In the genomic region with DNA sequence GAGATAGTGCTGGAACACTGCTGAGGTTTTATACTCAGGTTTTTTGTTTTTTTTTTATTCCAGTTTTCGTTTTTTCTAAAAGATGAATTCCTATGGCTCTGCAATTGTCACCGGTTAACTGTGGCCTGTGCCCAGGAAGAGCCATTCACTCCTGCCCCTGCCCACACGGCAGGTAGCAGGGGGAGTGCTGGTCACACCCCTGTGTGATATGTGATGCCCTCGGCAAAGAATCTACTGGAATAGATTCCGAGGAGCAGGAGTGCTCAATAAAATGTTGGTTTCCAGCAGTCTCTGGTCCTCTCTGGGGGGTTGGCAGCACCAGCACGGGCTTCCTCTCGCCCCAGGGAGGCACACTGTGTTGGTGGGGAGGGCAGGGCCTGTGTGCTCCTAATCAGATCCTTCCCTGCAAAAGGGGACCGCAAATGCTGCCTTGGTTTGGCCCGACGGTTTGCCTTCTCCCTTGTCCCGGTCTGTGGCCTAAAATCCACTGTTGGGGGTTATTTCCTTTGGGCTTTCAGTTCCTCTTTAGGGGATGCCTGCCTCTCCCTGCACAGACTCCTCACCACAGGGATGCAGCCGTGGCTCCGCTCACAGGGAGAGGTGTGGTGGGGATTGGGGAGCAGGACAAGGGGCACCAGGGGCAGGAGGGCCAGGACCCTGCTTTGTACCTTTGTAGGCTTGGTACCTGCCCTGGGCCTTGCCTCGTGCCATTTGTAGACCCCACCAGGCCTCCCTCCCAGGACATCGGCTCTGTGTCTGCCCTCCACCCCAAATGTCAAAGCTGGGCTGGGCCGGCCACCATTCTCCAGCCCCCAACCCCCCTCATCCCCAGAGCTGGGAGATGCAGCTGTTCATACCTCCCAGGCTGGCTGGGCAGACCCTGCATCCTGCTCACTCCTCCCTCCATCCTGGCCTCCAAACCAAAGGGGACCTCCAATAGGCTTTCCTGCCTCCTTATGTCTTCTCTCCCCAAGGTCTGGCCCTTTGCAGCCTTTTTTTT, we compare ENCODE assay signal across 16 cellular contexts. TPM values are rescaled to one million over a fixed set of nuclear protein-coding genes. Genes with fewer than 3 reads are reported as not detected.
DNase-seq lines count a peak whose midpoint lies in the region; ATAC-seq and TF ChIP-seq lines count a peak whose summit lies in the region.
"Had no signal": no experiment of that assay in that cellular context is flagged by ENCODE, and none has a peak within 500 bp of the region (broad histone marks: within the 10 kb centered on the region; RNA-seq: fewer than 3 reads in every experiment).

No MANE protein-coding gene starts in this region.

- DNase-seq in NCI-H1417 (lab: John Stamatoyannopoulos, UW) (peak; percentile 43 to 84 (median 57)), NCI-H1417 treated with DMSO at 0.1 percent for 48 hours (lab: John Stamatoyannopoulos, UW) (no peak), NCI-H2029 treated with DMSO at 0.1 percent for 48 hours (lab: John Stamatoyannopoulos, UW) (peak; percentile 46), RWPE1 (ENCODE audit: low spot score) (no peak), osteoblast (ENCODE audit: insufficient read length, low spot score, missing footprints) (peak; percentile 72), NCI-H524 (lab: John Stamatoyannopoulos, UW) (no peak), dedifferentiated amniotic fluid mesenchymal stem cell (ENCODE audit: extremely low spot score) (no peak)
- DNase-seq: 8988T; activated CD8-positive, alpha-beta T cell treated with anti-CD3 and anti-CD28 coated beads, Interleukin-2, amount 10 ng/mL, durations not matched to agents 7 days and 5 days; activated effector memory CD4-positive, alpha-beta T cell treated with Interleukin-2 at 50 U/mL for 16 hours; effector CD8-positive, alpha-beta T cell; NCI-H1694; occipital lobe; substantia nigra; T1000 had no signal

- POLR2A ChIA-PET in RWPE1 (lab: Yijun Ruan, JAX; ENCODE audit: low non-redundant PET): no interaction called here

- H3K27ac ChIP-seq in RWPE1 (peak overlapping the region; percentile 43), osteoblast (ENCODE audit: low read depth, low read length) (no peak overlapping the region)

- no peaks in the 10 kb centered on the region for H3K27me3 ChIP-seq in osteoblast (ENCODE audit: insufficient read depth, low read length)

- H2AFZ ChIP-seq in osteoblast (ENCODE audit: low read length): no peak overlapping the region

- no peak overlapping the region for H3K4me2 ChIP-seq in osteoblast (ENCODE audit: insufficient read depth, low read length)

- no peak for TF ChIP-seq CTCF in RWPE1 (conservative IDR thresholded peaks at IDR 0.05; ENCODE audit: low read depth)
- TF ChIP-seq CTCF in osteoblast (IDR thresholded peaks at IDR 0.05; ENCODE audit: extremely low read depth, low read depth, low read length): no peak

- ATAC-seq in GM19328 (IDR thresholded peaks at IDR 0.05; ENCODE audit: unreplicated experiment): no peak
- ATAC-seq: activated CD8-positive, alpha-beta T cell treated with anti-CD3 and anti-CD28 coated beads, Interleukin-2, amount 10 ng/mL, durations not matched to agents 7 days and 5 days had no signal

- H3K4me1 ChIP-seq in osteoblast (ENCODE audit: insufficient read depth, low read length): peaks cover 9% of the 10 kb centered on the region

- H3K36me3 ChIP-seq in osteoblast (ENCODE audit: insufficient read depth, low read length): peaks cover 15% of the 10 kb centered on the region

- H3K4me3 ChIP-seq in osteoblast (ENCODE audit: insufficient read depth, low read length): no peak overlapping the region

- no peaks in the 10 kb centered on the region for H3K9me3 ChIP-seq in osteoblast (ENCODE audit: low read depth, low read length)

- CTCF ChIA-PET in RWPE1 (lab: Yijun Ruan, JAX): no interaction called here

- H3K79me2 ChIP-seq in osteoblast (ENCODE audit: insufficient read depth, low read length): no peaks in the 10 kb centered on the region

- no peaks in the 10 kb centered on the region for H4K20me1 ChIP-seq in osteoblast (ENCODE audit: insufficient read depth, low read length)

RNA-seq across cellular contexts. Expression of a gene that starts 13.5 kb away (rescaled TPM):
- 12.7 and 21.4 TPM in 2 replicates for total RNA-seq in osteoblast

RNA-seq across cellular contexts. Expression of a gene that starts 19.2 kb away (rescaled TPM):
- not detected in 2 replicates for total RNA-seq in osteoblast
- total RNA-seq: occipital lobe had no signal

RNA-seq across cellular contexts. Expression of a gene that starts 21.6 kb away (rescaled TPM):
- total RNA-seq in osteoblast: 274 and 297 TPM in 2 replicates

RNA-seq across cellular contexts. Expression of a gene that starts 40.5 kb away (rescaled TPM):
- total RNA-seq in osteoblast: 15.9 and 20.0 TPM in 2 replicates

RNA-seq across cellular contexts. Expression of a gene that starts 57.2 kb away (rescaled TPM):
- 29.0 and 29.2 TPM in 2 replicates for total RNA-seq in osteoblast

Comparison
In these comparisons a context has a peak if more than half of its experiments do, and no peak if none do; other contexts are left out.
1. DNase-seq: peak in NCI-H1417 (3 of 3), NCI-H2029 treated with DMSO at 0.1 percent for 48 hours (single experiment) and osteoblast (single experiment); none in NCI-H1417 treated with DMSO at 0.1 percent for 48 hours (single experiment), RWPE1 (single experiment), NCI-H524 (0 of 2) and dedifferentiated amniotic fluid mesenchymal stem cell (single experiment).